Comparison of ENCODE assay signal across 9 cellular contexts in genomic region chr2:216006164-216006663, GRCh38. TPM values are rescaled to one million over a fixed set of nuclear protein-coding genes. Genes with fewer than 3 reads are reported as not detected.
A peak's percentile ranks its signal among the peaks of the same experiment; 100 is the strongest.
DNase-seq lines count a peak whose midpoint lies in the region; ATAC-seq, FAIRE-seq and TF ChIP-seq lines count a peak whose summit lies in the region.
"Had no signal": no experiment of that assay in that cellular context is flagged by ENCODE, and none has a peak within 500 bp of the region (broad histone marks: within the 10 kb centered on the region; RNA-seq: fewer than 3 reads in every experiment).

No MANE protein-coding gene starts in this region.

- H3K36me3 ChIP-seq in esophagus squamous epithelium, result no peaks in the 10 kb centered on the region

- peak; percentile 89 for FAIRE-seq in GM19239 (lab: Jason Lieb, UNC)

- H3K27me3 ChIP-seq in esophagus squamous epithelium, result no peaks in the 10 kb centered on the region

- 19 to 31% methylated on average over 8 to 10 of the region's 10 CpGs for WGBS in esophagus squamous epithelium, 2 donors

- no peak for TF ChIP-seq CTCF in esophagus squamous epithelium (IDR thresholded peaks at IDR 0.05)

- DNase-seq in ACHN (peak; percentile 35), GM19239 (ENCODE audit: insufficient read length, low spot score) (no peak), esophagus squamous epithelium (lab: John Stamatoyannopoulos, UW) (no peak), hepatic stellate cell (ENCODE audit: low spot score) (no peak), NCI-H2107 (lab: John Stamatoyannopoulos, UW) (no peak)
- DNase-seq in activated CD4-positive, alpha-beta T cell treated with anti-CD3 and anti-CD28 coated beads for 48 hours, result peak; percentile 70
- DNase-seq in stimulated activated CD4-positive, alpha-beta T cell treated with anti-CD3 and anti-CD28 coated beads, Interleukin-1b, Interleukin-23, amount 100 ng/mL, for 48 hours, result peak; percentile 54
- DNase-seq: DND-41 had no signal

- peak overlapping the region; percentile 19 to 62 (median 46) for H3K27ac ChIP-seq in esophagus squamous epithelium

- intact Hi-C loops in esophagus squamous epithelium (cut with DNase I), result no loop called here

- peaks cover 11 to 82% (median 13%) of the 10 kb centered on the region in 3 donors for H3K4me1 ChIP-seq in esophagus squamous epithelium

- ATAC-seq in HG03159 (IDR thresholded peaks at IDR 0.05; ENCODE audit: unreplicated experiment), result peak; percentile 26

- H3K4me3 ChIP-seq in esophagus squamous epithelium, result peak overlapping the region in 1 of 4 donors; percentile 37

- TF ChIP-seq POLR2A in esophagus squamous epithelium (IDR thresholded peaks at IDR 0.05), result no peak

- no peaks in the 10 kb centered on the region for H3K9me3 ChIP-seq in esophagus squamous epithelium

- in situ Hi-C loops in ACHN (cut with HindIII; ENCODE audit: low pct_ligation_motif_present, low pct_unique_long_range_greater_than_20kb, low sequenced_read_pairs), result no loop called here

RNA-seq across cellular contexts. Expression of gene MREG, which starts 7.1 kb away (rescaled TPM):
- 10 to 100 TPM; 37.0 to 71.2 (median 40.5) TPM for total RNA-seq in esophagus squamous epithelium

Comparison
In these comparisons a context has a peak if more than half of its experiments do, and no peak if none do; other contexts are left out.
1. DNase-seq: peak in ACHN (single experiment), activated CD4-positive, alpha-beta T cell treated with anti-CD3 and anti-CD28 coated beads for 48 hours (single experiment) and stimulated activated CD4-positive, alpha-beta T cell treated with anti-CD3 and anti-CD28 coated beads, Interleukin-1b, Interleukin-23, amount 100 ng/mL, for 48 hours (single experiment); none in GM19239 (single experiment), esophagus squamous epithelium (single experiment), hepatic stellate cell (single experiment) and NCI-H2107 (single experiment).